2 cellular contexts compared by ENCODE assay signal in genomic region chr17:66191607-66192377, GRCh38.
TF ChIP-seq lines count a peak whose summit lies in the region.

TSS of gene CEP112 (minus strand) at chr17:66192133.

TF ChIP-seq in GM23338, 12 proteins besides CTCF, POLR2A, EP300 and RAD21 (continued from another document):
- TF ChIP-seq ZNF462 (CRISPR knock-in tag; IDR thresholded peaks at IDR 0.05) (no peak), POLR2AphosphoS5 (IDR thresholded peaks at IDR 0.05; ENCODE audit: low read depth) (peak; percentile 62), CREB1 (CRISPR knock-in tag; IDR thresholded peaks at IDR 0.05; ENCODE audit: low read depth) (no peak), JUNB (IDR thresholded peaks at IDR 0.05; ENCODE audit: unreplicated experiment) (no peak)

TF ChIP-seq in SK-N-SH, 30 proteins besides CTCF, POLR2A, EP300 and RAD21 (continued from another document):
- TF ChIP-seq FOSL2 (IDR thresholded peaks at IDR 0.05; ENCODE audit: borderline replicate concordance, low read depth) = 0 out of 2 replicates have a peak, but pooled peaks have one; percentile 9
- peak; percentile 45 for TF ChIP-seq CHD2 (IDR thresholded peaks at IDR 0.05; ENCODE audit: low read length, partially characterized antibody)
- 0 out of 2 replicates have a peak, but pooled peaks have one; percentile 27 for TF ChIP-seq TAF1 (IDR thresholded peaks at IDR 0.05; ENCODE audit: borderline replicate concordance, low read depth, low read length)
- TF ChIP-seq MAX (IDR thresholded peaks at IDR 0.05; ENCODE audit: low read depth) = no peak
